ENCODE assay signal across 4 cellular contexts in genomic region chr10:99459217-99459616, GRCh38.
A peak's percentile ranks its signal among the peaks of the same experiment; 100 is the strongest.
TF ChIP-seq lines count a peak whose summit lies in the region.

No MANE protein-coding gene starts in this region.

TF ChIP-seq in HepG2, 621 proteins besides CTCF, POLR2A, EP300 and RAD21:
- no peak for TF ChIP-seq HIC2 (CRISPR knock-in tag; IDR thresholded peaks at IDR 0.05; ENCODE audit: low read depth)
- TF ChIP-seq MAFF (IDR thresholded peaks at IDR 0.05; ENCODE audit: low read depth, low read length), result 0 out of 2 replicates have a peak, but pooled peaks have one; percentile 45
- peak; percentile 50 to 72 for TF ChIP-seq MAFK (conservative IDR thresholded peaks at IDR 0.05 in 1 of 2, IDR thresholded peaks at IDR 0.05 in 1 of 2; ENCODE audit: low read length in 2 of 2)

TF ChIP-seq in A549, 52 proteins besides CTCF, POLR2A, EP300 and RAD21:
- peak; percentile 51 for TF ChIP-seq MAFK (IDR thresholded peaks at IDR 0.05; ENCODE audit: partially characterized antibody)
- no peak for TF ChIP-seq HOXB5 (CRISPR knock-in tag; IDR thresholded peaks at IDR 0.05)

TF ChIP-seq in IMR-90, 13 proteins besides CTCF, POLR2A, EP300 and RAD21:
- TF ChIP-seq MAFK (IDR thresholded peaks at IDR 0.05; ENCODE audit: low read depth, low read length) (peak; percentile 49), USF2 (IDR thresholded peaks at IDR 0.05; ENCODE audit: low read depth, low read length) (no peak)
TF ChIP-seq in IMR-90: peak in this region for 1.

TF ChIP-seq in K562, 482 proteins besides CTCF, POLR2A, EP300 and RAD21:
- TF ChIP-seq CEBPZ (IDR thresholded peaks at IDR 0.05; ENCODE audit: borderline replicate concordance, low read depth, low read length) (no peak), HNRNPUL1 (IDR thresholded peaks at IDR 0.05; ENCODE audit: low read length) (no peak), ZNF316 (IDR thresholded peaks at IDR 0.05) (peak; percentile 71), C11orf30 (IDR thresholded peaks at IDR 0.05; ENCODE audit: low read depth) (peak; percentile 53; the same call in 1 of the 2 replicates), CHD4 (IDR thresholded peaks at IDR 0.05; ENCODE audit: insufficient read depth, insufficient replicate concordance, low read depth, low read length, poor library complexity, severe bottlenecking) (no peak)
